In genomic region chr2:240051697-240052096, GRCh38 we compare ENCODE assay signal across 16 cellular contexts.
"Had no signal": no experiment of that assay in that cellular context is flagged by ENCODE, and none has a peak within 500 bp of the region (broad histone marks: within the 10 kb centered on the region; RNA-seq: fewer than 3 reads in every experiment).

No MANE protein-coding gene starts in this region.

- H3K27ac ChIP-seq: prostate gland, stomach, thyroid gland, uterus had no signal

- H3K4me3 ChIP-seq: prostate gland, smooth muscle cell, stomach, thyroid gland, uterus had no signal

- ATAC-seq: esophagus mucosa; right cardiac atrium; stimulated activated effector memory CD8-positive, alpha-beta T cell treated with anti-CD3 and anti-CD28 coated beads, Interleukin-12 subunit alpha, Interleukin-12 subunit beta, amount 100 ng/mL, for 72 hours had no signal

- DNase-seq: activated CD4-positive, alpha-beta T cell treated with anti-CD3 and anti-CD28 coated beads, Interleukin-2, amount 50 U/mL, for 48 hours; activated naive CD4-positive, alpha-beta T cell; activated naive CD8-positive, alpha-beta T cell treated with anti-CD3 and anti-CD28 coated beads, Interleukin-2, amount 10 ng/mL, durations not matched to agents 7 days and 5 days; activated T-cell treated with anti-CD3 and anti-CD28 coated beads for 4 hours; cortex of kidney; effector CD4-positive, alpha-beta T cell; right cardiac atrium; SK-N-SH; stimulated activated CD4-positive, alpha-beta T cell treated with anti-CD3 and anti-CD28 coated beads, Interleukin-4, amount 100 ng/mL, for 24 hours; stomach; thyroid gland; uterus had no signal
